Comparison of ENCODE assay signal across 9 cellular contexts in the genomic region with DNA sequence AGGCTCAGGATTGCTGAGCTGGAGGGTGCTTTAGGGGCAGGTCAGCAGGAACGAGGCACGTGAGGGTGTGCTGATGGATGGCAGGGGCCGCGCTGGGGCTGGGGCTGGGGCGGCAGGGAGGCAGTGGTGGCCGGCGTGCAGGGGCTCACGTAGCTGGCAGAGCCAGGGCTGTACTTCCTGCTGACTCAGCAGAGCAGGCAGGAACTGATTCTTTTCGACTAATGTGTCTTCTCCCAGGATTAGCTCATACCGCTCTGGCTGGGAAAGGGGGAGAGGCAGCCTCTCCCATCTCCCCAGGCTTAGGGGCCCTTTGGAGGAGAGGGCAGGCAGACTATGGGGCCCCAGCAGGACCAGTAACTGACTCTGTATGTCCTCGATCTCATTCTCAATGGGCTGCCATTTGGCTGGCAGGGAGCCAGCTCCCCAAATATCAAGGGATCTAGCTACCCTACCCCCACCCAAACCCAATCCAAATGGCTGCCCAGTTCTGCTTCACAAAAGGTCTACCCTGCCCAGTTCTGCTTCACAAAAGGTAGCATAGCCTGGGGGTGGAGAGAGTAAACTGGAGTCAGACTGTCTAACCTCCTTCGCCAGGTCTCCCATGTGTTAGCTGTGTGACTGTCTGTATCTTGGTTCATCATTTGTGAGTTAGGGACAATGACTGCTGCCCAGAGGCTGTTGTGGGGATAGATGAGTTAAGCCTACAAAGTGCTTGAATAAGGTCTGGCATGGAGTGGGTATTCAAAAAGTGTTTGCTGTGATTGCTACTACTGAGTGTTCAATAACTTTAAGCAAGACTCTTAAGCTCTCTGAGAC.
DNase-seq lines count a peak whose midpoint lies in the region; FAIRE-seq lines count a peak whose summit lies in the region.
"Had no signal": no experiment of that assay in that cellular context is flagged by ENCODE, and none has a peak within 500 bp of the region (broad histone marks: within the 10 kb centered on the region; RNA-seq: fewer than 3 reads in every experiment).

No MANE protein-coding gene starts in this region.

- peak; percentile 13 for FAIRE-seq in islet of Langerhans (lab: Jason Lieb, UNC)
- peak; percentile 35 for FAIRE-seq in urothelium cell line (lab: Jason Lieb, UNC)

- DNase-seq in stimulated activated CD4-positive, alpha-beta T cell treated with anti-CD3 and anti-CD28 coated beads, Interleukin-15, amount 100 ng/mL, for 24 hours = peak; percentile 57
- no peak for DNase-seq in stimulated activated CD4-positive, alpha-beta T cell treated with anti-CD3 and anti-CD28 coated beads, Interleukin-4, amount 100 ng/mL, for 4 hours
- DNase-seq in activated CD4-positive, alpha-beta T cell treated with anti-CD3 and anti-CD28 coated beads, Interleukin-2, amount 50 U/mL, for 48 hours = peak; percentile 59 to 65
- peak; percentile 87 for DNase-seq in urothelium cell line (ENCODE audit: low spot score)
- no peak for DNase-seq in iPS-NIHi11 (ENCODE audit: low spot score)
- no peak for DNase-seq in DMS114 treated with DMSO at 0.1 percent for 48 hours (lab: John Stamatoyannopoulos, UW; ENCODE audit: unreplicated experiment)
- DNase-seq in AML-193 (lab: John Stamatoyannopoulos, UW) = no peak
- DNase-seq: stimulated activated naive CD4-positive, alpha-beta T cell treated with Interleukin-2 at 50 U/mL for 16 hours had no signal

Comparison
In these comparisons a context has a peak if more than half of its experiments do, and no peak if none do; other contexts are left out.
1. DNase-seq: peak in stimulated activated CD4-positive, alpha-beta T cell treated with anti-CD3 and anti-CD28 coated beads, Interleukin-15, amount 100 ng/mL, for 24 hours (single experiment), activated CD4-positive, alpha-beta T cell treated with anti-CD3 and anti-CD28 coated beads, Interleukin-2, amount 50 U/mL, for 48 hours (2 of 2) and urothelium cell line (single experiment); none in stimulated activated CD4-positive, alpha-beta T cell treated with anti-CD3 and anti-CD28 coated beads, Interleukin-4, amount 100 ng/mL, for 4 hours (0 of 2), iPS-NIHi11 (single experiment), DMS114 treated with DMSO at 0.1 percent for 48 hours (single experiment) and AML-193 (0 of 2).